In genomic region chr2:218857371-218858137, GRCh38 we compare ENCODE assay signal across 1 cellular context.
TF ChIP-seq lines count a peak whose summit lies in the region.

No MANE protein-coding gene starts in this region.

TF ChIP-seq in HEK293, 187 proteins besides CTCF, POLR2A, EP300 and RAD21 (continued from another document):
- TF ChIP-seq ZNF362 (tag by site-specific recombination; IDR thresholded peaks at IDR 0.05) (no peak), ZNF10 (tag by site-specific recombination; IDR thresholded peaks at IDR 0.05) (no peak), ZNF629 (tag by site-specific recombination; IDR thresholded peaks at IDR 0.05) (0 out of 2 replicates have a peak, but pooled peaks have one; percentile 18), ZBTB20 (tag by site-specific recombination; IDR thresholded peaks at IDR 0.05) (no peak), ZNF341 (tag by site-specific recombination; IDR thresholded peaks at IDR 0.05; ENCODE audit: low read depth) (peak; percentile 78), ZNF354C (tag by site-specific recombination; IDR thresholded peaks at IDR 0.05; ENCODE audit: borderline replicate concordance, low read depth) (no peak), ZNF660 (tag by site-specific recombination; IDR thresholded peaks at IDR 0.05) (no peak), ZBTB1 (tag by site-specific recombination; IDR thresholded peaks at IDR 0.05) (no peak), ZNF677 (tag by site-specific recombination; IDR thresholded peaks at IDR 0.05) (no peak), ZNF311 (tag by site-specific recombination; IDR thresholded peaks at IDR 0.05; ENCODE audit: borderline replicate concordance) (no peak), ZNF398 (tag by site-specific recombination; IDR thresholded peaks at IDR 0.05) (peak; percentile 86), ZBTB8A (tag by site-specific recombination; IDR thresholded peaks at IDR 0.05) (0 out of 2 replicates have a peak, but pooled peaks have one; percentile 23), ZNF544 (tag by site-specific recombination; IDR thresholded peaks at IDR 0.05) (no peak), ZBTB7A (tag by site-specific recombination; IDR thresholded peaks at IDR 0.05; ENCODE audit: low read depth) (no peak), ZFP3 (tag by site-specific recombination; IDR thresholded peaks at IDR 0.05; ENCODE audit: low read depth) (no peak), ZNF692 (tag by site-specific recombination; IDR thresholded peaks at IDR 0.05) (0 out of 2 replicates have a peak, but pooled peaks have one; percentile 32), ZNF280D (tag by site-specific recombination; IDR thresholded peaks at IDR 0.05) (no peak), YY1 (tag by site-specific recombination; IDR thresholded peaks at IDR 0.05) (no peak), ZNF174 (tag by site-specific recombination; IDR thresholded peaks at IDR 0.05) (no peak), ZNF670 (tag by site-specific recombination; IDR thresholded peaks at IDR 0.05; ENCODE audit: low read depth) (no peak), ZNF561 (tag by site-specific recombination; IDR thresholded peaks at IDR 0.05; ENCODE audit: borderline replicate concordance) (no peak), GLI2 (tag by site-specific recombination; IDR thresholded peaks at IDR 0.05; ENCODE audit: borderline replicate concordance, low read depth) (no peak), GFI1B (tag by site-specific recombination; IDR thresholded peaks at IDR 0.05) (no peak), ZNF548 (tag by site-specific recombination; IDR thresholded peaks at IDR 0.05) (no peak), ZNF791 (tag by site-specific recombination; IDR thresholded peaks at IDR 0.05) (no peak), OSR2 (tag by site-specific recombination; IDR thresholded peaks at IDR 0.05) (peak; percentile 76), KLF17 (tag by site-specific recombination; IDR thresholded peaks at IDR 0.05) (peak; percentile 77), ZNF114 (tag by site-specific recombination; IDR thresholded peaks at IDR 0.05) (no peak), ZNF132 (tag by site-specific recombination; IDR thresholded peaks at IDR 0.05; ENCODE audit: borderline replicate concordance) (no peak), ZIC2 (tag by site-specific recombination; IDR thresholded peaks at IDR 0.05) (peak; percentile 86), ZNF416 (tag by site-specific recombination; IDR thresholded peaks at IDR 0.05) (no peak), ZNF148 (tag by site-specific recombination; IDR thresholded peaks at IDR 0.05; ENCODE audit: borderline replicate concordance) (no peak), ZNF292 (tag by site-specific recombination; IDR thresholded peaks at IDR 0.05; ENCODE audit: borderline replicate concordance, low read depth) (no peak), ZNF140 (tag by site-specific recombination; IDR thresholded peaks at IDR 0.05) (no peak), ZNF785 (tag by site-specific recombination; IDR thresholded peaks at IDR 0.05) (no peak), REPIN1 (tag by site-specific recombination; IDR thresholded peaks at IDR 0.05; ENCODE audit: low read depth) (no peak), KLF10 (tag by site-specific recombination; IDR thresholded peaks at IDR 0.05) (no peak), ZNF324 (tag by site-specific recombination; IDR thresholded peaks at IDR 0.05) (no peak), ZNF521 (tag by site-specific recombination; IDR thresholded peaks at IDR 0.05) (no peak), ZNF768 (tag by site-specific recombination; IDR thresholded peaks at IDR 0.05) (no peak), ZNF529 (tag by site-specific recombination; IDR thresholded peaks at IDR 0.05; ENCODE audit: insufficient replicate concordance) (no peak), ZNF19 (tag by site-specific recombination; IDR thresholded peaks at IDR 0.05; ENCODE audit: low read depth) (no peak), ZNF157 (tag by site-specific recombination; IDR thresholded peaks at IDR 0.05) (no peak), ZNF184 (tag by site-specific recombination; IDR thresholded peaks at IDR 0.05) (no peak), ZNF335 (tag by site-specific recombination; conservative IDR thresholded peaks at IDR 0.05) (peak; percentile 92), ZNF211 (tag by site-specific recombination; IDR thresholded peaks at IDR 0.05; ENCODE audit: low read depth) (no peak), ZNF639 (tag by site-specific recombination; IDR thresholded peaks at IDR 0.05) (no peak), WT1 (tag by site-specific recombination; IDR thresholded peaks at IDR 0.05) (peak; percentile 61; the same call in 1 of the 2 replicates)
